Comparison of ENCODE assay signal across 1 cellular context in the genomic region with DNA sequence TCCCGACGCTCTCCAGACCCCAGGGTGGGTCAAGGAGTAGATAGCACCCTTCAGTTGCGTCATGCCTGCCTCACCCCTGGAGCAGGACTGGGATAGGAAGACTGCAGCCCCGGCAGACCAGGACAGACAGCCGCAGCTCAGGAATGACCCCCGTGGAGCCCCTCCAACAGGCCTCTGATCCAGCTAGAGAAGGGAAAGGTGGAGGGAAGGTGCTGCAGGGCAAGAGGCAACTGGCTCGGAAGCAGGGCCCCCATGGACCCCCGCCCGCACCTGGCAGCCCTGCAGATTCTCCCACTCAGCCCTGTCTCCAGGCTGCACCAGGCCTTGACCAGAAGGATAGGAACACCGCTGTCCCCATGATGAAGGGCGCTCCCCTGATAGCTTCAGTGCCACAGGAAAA.
TF ChIP-seq lines count a peak whose summit lies in the region.

No MANE protein-coding gene starts in this region.

TF ChIP-seq in GM23338, 12 proteins besides CTCF, POLR2A, EP300 and RAD21 (continued from another document):
- TF ChIP-seq POLR2AphosphoS5 (IDR thresholded peaks at IDR 0.05; ENCODE audit: low read depth) (no peak), JUNB (IDR thresholded peaks at IDR 0.05; ENCODE audit: unreplicated experiment) (no peak), STAT1 (IDR thresholded peaks at IDR 0.05; ENCODE audit: unreplicated experiment) (no peak), CREB1 (CRISPR knock-in tag; IDR thresholded peaks at IDR 0.05; ENCODE audit: low read depth) (no peak), ZNF114 (CRISPR knock-in tag; IDR thresholded peaks at IDR 0.05) (no peak), NANOG (IDR thresholded peaks at IDR 0.05; ENCODE audit: borderline replicate concordance) (no peak), EZH2 (IDR thresholded peaks at IDR 0.05; ENCODE audit: low read depth, unreplicated experiment) (no peak), ZNF331 (CRISPR knock-in tag; IDR thresholded peaks at IDR 0.05; ENCODE audit: low read depth) (no peak)
- TF ChIP-seq, protein P1, sequence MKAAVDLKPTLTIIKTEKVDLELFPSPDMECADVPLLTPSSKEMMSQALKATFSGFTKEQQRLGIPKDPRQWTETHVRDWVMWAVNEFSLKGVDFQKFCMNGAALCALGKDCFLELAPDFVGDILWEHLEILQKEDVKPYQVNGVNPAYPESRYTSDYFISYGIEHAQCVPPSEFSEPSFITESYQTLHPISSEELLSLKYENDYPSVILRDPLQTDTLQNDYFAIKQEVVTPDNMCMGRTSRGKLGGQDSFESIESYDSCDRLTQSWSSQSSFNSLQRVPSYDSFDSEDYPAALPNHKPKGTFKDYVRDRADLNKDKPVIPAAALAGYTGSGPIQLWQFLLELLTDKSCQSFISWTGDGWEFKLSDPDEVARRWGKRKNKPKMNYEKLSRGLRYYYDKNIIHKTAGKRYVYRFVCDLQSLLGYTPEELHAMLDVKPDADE (IDR thresholded peaks at IDR 0.05): no peak
- TF ChIP-seq, protein P2, sequence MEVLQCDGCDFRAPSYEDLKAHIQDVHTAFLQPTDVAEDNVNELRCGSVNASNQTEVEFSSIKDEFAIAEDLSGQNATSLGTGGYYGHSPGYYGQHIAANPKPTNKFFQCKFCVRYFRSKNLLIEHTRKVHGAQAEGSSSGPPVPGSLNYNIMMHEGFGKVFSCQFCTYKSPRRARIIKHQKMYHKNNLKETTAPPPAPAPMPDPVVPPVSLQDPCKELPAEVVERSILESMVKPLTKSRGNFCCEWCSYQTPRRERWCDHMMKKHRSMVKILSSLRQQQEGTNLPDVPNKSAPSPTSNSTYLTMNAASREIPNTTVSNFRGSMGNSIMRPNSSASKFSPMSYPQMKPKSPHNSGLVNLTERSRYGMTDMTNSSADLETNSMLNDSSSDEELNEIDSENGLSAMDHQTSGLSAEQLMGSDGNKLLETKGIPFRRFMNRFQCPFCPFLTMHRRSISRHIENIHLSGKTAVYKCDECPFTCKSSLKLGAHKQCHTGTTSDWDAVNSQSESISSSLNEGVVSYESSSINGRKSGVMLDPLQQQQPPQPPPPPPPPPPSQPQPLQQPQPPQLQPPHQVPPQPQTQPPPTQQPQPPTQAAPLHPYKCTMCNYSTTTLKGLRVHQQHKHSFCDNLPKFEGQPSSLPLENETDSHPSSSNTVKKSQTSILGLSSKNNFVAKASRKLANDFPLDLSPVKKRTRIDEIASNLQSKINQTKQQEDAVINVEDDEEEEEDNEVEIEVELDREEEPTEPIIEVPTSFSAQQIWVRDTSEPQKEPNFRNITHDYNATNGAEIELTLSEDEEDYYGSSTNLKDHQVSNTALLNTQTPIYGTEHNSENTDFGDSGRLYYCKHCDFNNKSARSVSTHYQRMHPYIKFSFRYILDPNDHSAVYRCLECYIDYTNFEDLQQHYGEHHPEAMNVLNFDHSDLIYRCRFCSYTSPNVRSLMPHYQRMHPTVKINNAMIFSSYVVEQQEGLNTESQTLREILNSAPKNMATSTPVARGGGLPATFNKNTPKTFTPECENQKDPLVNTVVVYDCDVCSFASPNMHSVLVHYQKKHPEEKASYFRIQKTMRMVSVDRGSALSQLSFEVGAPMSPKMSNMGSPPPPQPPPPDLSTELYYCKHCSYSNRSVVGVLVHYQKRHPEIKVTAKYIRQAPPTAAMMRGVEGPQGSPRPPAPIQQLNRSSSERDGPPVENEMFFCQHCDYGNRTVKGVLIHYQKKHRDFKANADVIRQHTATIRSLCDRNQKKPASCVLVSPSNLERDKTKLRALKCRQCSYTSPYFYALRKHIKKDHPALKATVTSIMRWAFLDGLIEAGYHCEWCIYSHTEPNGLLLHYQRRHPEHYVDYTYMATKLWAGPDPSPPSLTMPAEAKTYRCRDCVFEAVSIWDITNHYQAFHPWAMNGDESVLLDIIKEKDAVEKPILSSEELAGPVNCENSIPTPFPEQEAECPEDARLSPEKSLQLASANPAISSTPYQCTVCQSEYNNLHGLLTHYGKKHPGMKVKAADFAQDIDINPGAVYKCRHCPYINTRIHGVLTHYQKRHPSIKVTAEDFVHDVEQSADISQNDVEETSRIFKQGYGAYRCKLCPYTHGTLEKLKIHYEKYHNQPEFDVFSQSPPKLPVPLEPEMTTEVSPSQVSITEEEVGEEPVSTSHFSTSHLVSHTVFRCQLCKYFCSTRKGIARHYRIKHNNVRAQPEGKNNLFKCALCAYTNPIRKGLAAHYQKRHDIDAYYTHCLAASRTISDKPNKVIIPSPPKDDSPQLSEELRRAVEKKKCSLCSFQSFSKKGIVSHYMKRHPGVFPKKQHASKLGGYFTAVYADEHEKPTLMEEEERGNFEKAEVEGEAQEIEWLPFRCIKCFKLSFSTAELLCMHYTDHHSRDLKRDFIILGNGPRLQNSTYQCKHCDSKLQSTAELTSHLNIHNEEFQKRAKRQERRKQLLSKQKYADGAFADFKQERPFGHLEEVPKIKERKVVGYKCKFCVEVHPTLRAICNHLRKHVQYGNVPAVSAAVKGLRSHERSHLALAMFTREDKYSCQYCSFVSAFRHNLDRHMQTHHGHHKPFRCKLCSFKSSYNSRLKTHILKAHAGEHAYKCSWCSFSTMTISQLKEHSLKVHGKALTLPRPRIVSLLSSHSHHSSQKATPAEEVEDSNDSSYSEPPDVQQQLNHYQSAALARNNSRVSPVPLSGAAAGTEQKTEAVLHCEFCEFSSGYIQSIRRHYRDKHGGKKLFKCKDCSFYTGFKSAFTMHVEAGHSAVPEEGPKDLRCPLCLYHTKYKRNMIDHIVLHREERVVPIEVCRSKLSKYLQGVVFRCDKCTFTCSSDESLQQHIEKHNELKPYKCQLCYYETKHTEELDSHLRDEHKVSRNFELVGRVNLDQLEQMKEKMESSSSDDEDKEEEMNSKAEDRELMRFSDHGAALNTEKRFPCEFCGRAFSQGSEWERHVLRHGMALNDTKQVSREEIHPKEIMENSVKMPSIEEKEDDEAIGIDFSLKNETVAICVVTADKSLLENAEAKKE (CRISPR knock-in tag; IDR thresholded peaks at IDR 0.05): no peak
TF ChIP-seq in GM23338: peak in this region for 0.
